Comparison of ENCODE assay signal across 8 cellular contexts in the genomic region with DNA sequence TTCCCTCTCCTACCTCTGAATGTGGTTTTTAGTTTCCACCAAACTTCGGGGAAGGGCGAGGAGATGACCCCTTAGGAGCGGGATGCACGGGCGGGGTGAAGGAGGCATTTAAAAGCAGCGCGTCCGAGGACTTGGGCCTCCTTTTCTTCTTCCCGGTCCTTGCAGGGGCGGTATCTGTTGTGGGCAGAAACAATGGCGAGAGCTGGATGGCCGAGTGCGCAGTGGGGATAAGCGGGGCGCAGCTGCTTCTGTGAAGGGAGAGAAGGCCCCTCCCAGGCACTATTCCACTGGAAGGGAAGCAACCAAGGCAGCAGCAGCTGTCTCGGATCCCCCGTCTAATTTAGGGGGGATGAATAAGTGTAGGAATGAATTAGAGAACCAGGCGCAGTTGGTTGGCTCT. TPM values are rescaled to one million over a fixed set of nuclear protein-coding genes. Genes with fewer than 3 reads are reported as not detected.
A peak's percentile ranks its signal among the peaks of the same experiment; 100 is the strongest.
DNase-seq lines count a peak whose midpoint lies in the region; ATAC-seq and TF ChIP-seq lines count a peak whose summit lies in the region.

No MANE protein-coding gene starts in this region.

- H3K9me3 ChIP-seq in Loucy (ENCODE audit: insufficient read depth, low read depth, low read length) (no peaks in the 10 kb centered on the region), lung (ENCODE audit: control insufficient read depth in 2 of 2, insufficient read depth in 1 of 2, low read length in 1 of 2) (no peaks in the 10 kb centered on the region)

- H3K27ac ChIP-seq in lung (ENCODE audit: low read depth in 1 of 2, low read length in 1 of 2), result peak overlapping the region; percentile 97 to 99

- no peaks in the 10 kb centered on the region for H3F3A ChIP-seq in Loucy (ENCODE audit: low read depth)

- H3K9ac ChIP-seq in Loucy (ENCODE audit: low read depth, low read length, poor library complexity, severe bottlenecking), result peak overlapping the region; percentile 87

- ATAC-seq in lung (ENCODE audit: insufficient read depth, low FRiP score) (no peak), HG03439 (IDR thresholded peaks at IDR 0.05; ENCODE audit: unreplicated experiment) (no peak)
- no peak for ATAC-seq in stimulated activated naive CD8-positive, alpha-beta T cell treated with anti-CD3 and anti-CD28 coated beads, Interleukin-15, Interleukin-2, amounts not matched to agents 100 U/mL and 50 U/mL, for 24 hours

- DNase-seq in DMS53 (lab: John Stamatoyannopoulos, UW), result peak; percentile 56
- DNase-seq in DMS53 treated with DMSO at 0.1 percent for 48 hours (lab: John Stamatoyannopoulos, UW; ENCODE audit: unreplicated experiment), result no peak
- DNase-seq in effector CD4-positive, alpha-beta T cell, result peak; percentile 6
- peak; percentile 50 for DNase-seq in lung (ENCODE audit: low spot score)
- DNase-seq in stimulated activated naive CD8-positive, alpha-beta T cell treated with anti-CD3 and anti-CD28 coated beads, Interleukin-15, Interleukin-2, amounts not matched to agents 100 U/mL and 50 U/mL, for 24 hours, result peak; percentile 19

- peaks cover 19% of the 10 kb centered on the region; the same call in 1 of the 2 replicates for H3K36me3 ChIP-seq in Loucy (ENCODE audit: insufficient read depth, low read length)
- H3K36me3 ChIP-seq in lung (ENCODE audit: control insufficient read depth in 2 of 2, insufficient read depth in 2 of 2, low read length in 2 of 2), result peaks cover 2 to 4% of the 10 kb centered on the region in 2 donors

- peaks cover 60% of the 10 kb centered on the region for H3K79me2 ChIP-seq in Loucy (ENCODE audit: insufficient read depth, low read length)

- H3K4me1 ChIP-seq in Loucy (ENCODE audit: insufficient read depth, low read length, poor library complexity, severe bottlenecking), result peaks cover 50% of the 10 kb centered on the region
- H3K4me1 ChIP-seq in lung (ENCODE audit: control insufficient read depth in 2 of 2, insufficient read depth in 2 of 2, low read length in 2 of 2), result peaks cover 0 to 8% of the 10 kb centered on the region in 2 donors

- H4K20me1 ChIP-seq in Loucy (ENCODE audit: insufficient read depth, low read length, poor library complexity, severe bottlenecking), result peaks cover 57% of the 10 kb centered on the region

- H3K27me3 ChIP-seq in Loucy (ENCODE audit: insufficient read depth, low read length, poor library complexity, severe bottlenecking), result no peaks in the 10 kb centered on the region
- H3K27me3 ChIP-seq in lung (ENCODE audit: control insufficient read depth, insufficient read depth), result no peaks in the 10 kb centered on the region

- H3K9me2 ChIP-seq in Loucy (replicated peaks; ENCODE audit: low read depth, low read length), result no peaks in the 10 kb centered on the region

- H2AFZ ChIP-seq in Loucy (ENCODE audit: low read length), result peak overlapping the region; percentile 96; the same call in 1 of the 2 replicates

- peak overlapping the region; percentile 97 for H3K4me3 ChIP-seq in Loucy (ENCODE audit: low read length, poor library complexity, severe bottlenecking)
- H3K4me3 ChIP-seq in WI38 (ENCODE audit: low read depth, low read length), result peak overlapping the region; percentile 91
- H3K4me3 ChIP-seq in lung, result peak overlapping the region; percentile 80

- H3K4me2 ChIP-seq in Loucy (ENCODE audit: low read depth, low read length, poor library complexity, severe bottlenecking), result peak overlapping the region; percentile 95

- TF ChIP-seq CTCF in Loucy (conservative IDR thresholded peaks at IDR 0.05; ENCODE audit: low read length) (no peak), WI38 (IDR thresholded peaks at IDR 0.05; ENCODE audit: low read depth, low read length) (no peak), lung (IDR thresholded peaks at IDR 0.05; ENCODE audit: control extremely low read depth, extremely low read depth) (no peak)

- WGBS in lung, 2 donors, result 0 to 1% methylated on average over 18 of the region's 18 CpGs

RNA-seq across cellular contexts. Expression of a gene that starts 0.9 kb away (rescaled TPM):
- total RNA-seq in lung, result 100 to 1,000 TPM in 1 of 2 donors, 10 to 100 TPM in 1; 47.1 to 241 TPM
- 10 to 100 TPM; 17.4 to 20.0 TPM for polyA plus RNA-seq in lung
